ENCODE assay signal across 1 cellular context in the genomic region with DNA sequence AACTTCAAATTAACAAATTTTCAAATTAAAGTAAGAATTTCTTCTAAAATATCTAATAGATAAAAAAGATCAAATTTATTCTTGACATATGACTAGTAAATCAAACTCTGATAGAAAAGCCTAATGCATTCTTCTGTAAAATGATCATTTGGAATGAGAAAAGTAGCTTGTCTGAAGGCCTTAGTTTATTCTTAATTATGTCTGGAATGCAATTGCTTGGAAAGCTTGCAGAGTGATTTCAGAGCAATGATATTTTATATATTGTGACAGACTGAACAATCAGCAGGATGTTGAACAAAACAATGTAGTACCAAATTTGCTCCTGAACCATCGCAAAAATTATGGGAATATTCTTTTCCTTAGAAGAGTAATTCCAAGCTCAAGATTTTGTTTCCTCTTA.
TF ChIP-seq lines count a peak whose summit lies in the region.

No MANE protein-coding gene starts in this region.

TF ChIP-seq in SK-N-SH, 30 proteins besides CTCF, POLR2A, EP300 and RAD21 (continued from another document):
- TF ChIP-seq, protein P1, sequence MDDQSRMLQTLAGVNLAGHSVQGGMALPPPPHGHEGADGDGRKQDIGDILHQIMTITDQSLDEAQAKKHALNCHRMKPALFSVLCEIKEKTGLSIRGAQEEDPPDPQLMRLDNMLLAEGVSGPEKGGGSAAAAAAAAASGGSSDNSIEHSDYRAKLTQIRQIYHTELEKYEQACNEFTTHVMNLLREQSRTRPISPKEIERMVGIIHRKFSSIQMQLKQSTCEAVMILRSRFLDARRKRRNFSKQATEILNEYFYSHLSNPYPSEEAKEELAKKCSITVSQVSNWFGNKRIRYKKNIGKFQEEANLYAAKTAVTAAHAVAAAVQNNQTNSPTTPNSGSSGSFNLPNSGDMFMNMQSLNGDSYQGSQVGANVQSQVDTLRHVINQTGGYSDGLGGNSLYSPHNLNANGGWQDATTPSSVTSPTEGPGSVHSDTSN (IDR thresholded peaks at IDR 0.05): peak; percentile 49; the same call in 1 of the 2 replicates
- peak; percentile 33; the same call in 1 of the 2 replicates for TF ChIP-seq TCF12 (IDR thresholded peaks at IDR 0.05)
